7 cellular contexts compared by ENCODE assay signal in genomic region chr7:28853834-28854749, GRCh38.
DNase-seq lines count a peak whose midpoint lies in the region; ATAC-seq lines count a peak whose summit lies in the region.

No MANE protein-coding gene starts in this region.

- H3K9me3 Mint-ChIP-seq in immature natural killer cell = no peaks in the 10 kb centered on the region

- peak; percentile 99 for ATAC-seq in GM18502 (IDR thresholded peaks at IDR 0.05; ENCODE audit: poor library complexity, unreplicated experiment)
- ATAC-seq in HG02884 (IDR thresholded peaks at IDR 0.05; ENCODE audit: unreplicated experiment) = peak; percentile 97

- no peak overlapping the region for H3K27ac Mint-ChIP-seq in immature natural killer cell

- peaks cover 8 to 15% of the 10 kb centered on the region in 2 donors for H3K4me1 Mint-ChIP-seq in immature natural killer cell

- DNase-seq in NCI-H146 treated with DMSO at 0.1 percent for 48 hours (lab: John Stamatoyannopoulos, UW; ENCODE audit: unreplicated experiment) = peak; percentile 42
- peak; percentile 37 for DNase-seq in UCSD-AML1 (lab: John Stamatoyannopoulos, UW; ENCODE audit: unreplicated experiment)
- peak; percentile 88 to 98 for DNase-seq in T47D (ENCODE audit: low read depth in 1 of 2, low spot score in 1 of 2)
- peak; percentile 33 to 55 (median 50) for DNase-seq in immature natural killer cell
- DNase-seq in smooth muscle cell of the brain vasculature (ENCODE audit: low read depth, low spot score) = peak; percentile 21

- peaks cover 12 to 32% (median 12%) of the 10 kb centered on the region in 3 donors for H3K27me3 Mint-ChIP-seq in immature natural killer cell (ENCODE audit: low read depth in 3 of 3)

- in situ Hi-C loops in T47D (cut with HindIII; ENCODE audit: low pct_unique_long_range_greater_than_20kb, low sequenced_read_pairs) = no loop called here

- no peaks in the 10 kb centered on the region for H3K36me3 Mint-ChIP-seq in immature natural killer cell

- peak overlapping the region; percentile 69 to 81 (median 72) for H3K4me3 Mint-ChIP-seq in immature natural killer cell

Comparison
In these comparisons a context has a peak if more than half of its experiments do, and no peak if none do; other contexts are left out.
1. Peak in every context shown above with its lines: DNase-seq and ATAC-seq.
2. DNase-seq: peak in every context shown above with its lines; median percentile 93 in T47D; 50 in immature natural killer cell; 42 in NCI-H146 treated with DMSO at 0.1 percent for 48 hours; 37 in UCSD-AML1; 21 in smooth muscle cell of the brain vasculature.